Comparison of ENCODE assay signal across 15 cellular contexts in genomic region chr17:49667854-49668253, GRCh38.
"Had no signal": no experiment of that assay in that cellular context is flagged by ENCODE, and none has a peak within 500 bp of the region (broad histone marks: within the 10 kb centered on the region; RNA-seq: fewer than 3 reads in every experiment).

No MANE protein-coding gene starts in this region.

- DNase-seq: activated CD4-positive, CD25-positive, alpha-beta regulatory T cell; activated CD8-positive, alpha-beta memory T cell treated with anti-CD3 and anti-CD28 coated beads, Interleukin-2, amount 50 U/mL, for 4 hours; anterior cingulate cortex; dermis blood vessel endothelial cell; immature natural killer cell; mammary epithelial cell; natural killer cell; stimulated activated CD4-positive, alpha-beta T cell treated with anti-CD3 and anti-CD28 coated beads, Interleukin-2, amount 100 ng/mL, for 48 hours; stimulated activated naive CD8-positive, alpha-beta T cell treated with anti-CD3 and anti-CD28 coated beads, Interleukin-15, Interleukin-2, amounts not matched to agents 100 U/mL and 50 U/mL, for 24 hours had no signal

- H3K27ac Mint-ChIP-seq: activated naive CD4-positive, alpha-beta T cell treated with anti-CD3 and anti-CD28 coated beads, Interleukin-2, amount 50 U/mL, for 72 hours; activated T-helper 17 cell treated with anti-CD3 and anti-CD28 coated beads, Interleukin-2, amount 50 U/mL, for 72 hours; natural killer cell; T-helper 1 cell treated with Interleukin-12 subunit alpha and Interleukin-12 subunit beta and Interleukin-4 antibody, amounts not matched to agents 30 μg/mL and 1 μg/mL, for 36 hours had no signal

- ATAC-seq: activated naive CD4-positive, alpha-beta T cell treated with anti-CD3 and anti-CD28 coated beads, Interleukin-2, amount 50 U/mL, for 72 hours; activated T-helper 17 cell treated with anti-CD3 and anti-CD28 coated beads, Interleukin-2, amount 50 U/mL, for 72 hours; natural killer cell; SK-N-SH treated with all-trans-retinoic acid at 6 μM for 48 hours; stimulated activated naive CD8-positive, alpha-beta T cell treated with anti-CD3 and anti-CD28 coated beads, Interleukin-15, Interleukin-2, amounts not matched to agents 100 U/mL and 50 U/mL, for 24 hours had no signal

- H3K27me3 Mint-ChIP-seq: activated T-helper 17 cell treated with anti-CD3 and anti-CD28 coated beads, Interleukin-2, amount 50 U/mL, for 72 hours had no signal

- H3K4me3 Mint-ChIP-seq: activated T-helper 17 cell treated with anti-CD3 and anti-CD28 coated beads, Interleukin-2, amount 50 U/mL, for 72 hours; immature natural killer cell; natural killer cell; T-helper 1 cell treated with Interleukin-12 subunit alpha and Interleukin-12 subunit beta and Interleukin-4 antibody, amounts not matched to agents 30 μg/mL and 1 μg/mL, for 36 hours had no signal

- H3K36me3 Mint-ChIP-seq: natural killer cell had no signal

- H3K9me3 Mint-ChIP-seq: activated naive CD4-positive, alpha-beta T cell treated with anti-CD3 and anti-CD28 coated beads, Interleukin-2, amount 50 U/mL, for 72 hours; activated T-helper 17 cell treated with anti-CD3 and anti-CD28 coated beads, Interleukin-2, amount 50 U/mL, for 72 hours; immature natural killer cell; natural killer cell; T-helper 1 cell treated with Interleukin-12 subunit alpha and Interleukin-12 subunit beta and Interleukin-4 antibody, amounts not matched to agents 30 μg/mL and 1 μg/mL, for 36 hours had no signal

- FAIRE-seq: TTC549, urothelium cell line had no signal
